In the genomic region with DNA sequence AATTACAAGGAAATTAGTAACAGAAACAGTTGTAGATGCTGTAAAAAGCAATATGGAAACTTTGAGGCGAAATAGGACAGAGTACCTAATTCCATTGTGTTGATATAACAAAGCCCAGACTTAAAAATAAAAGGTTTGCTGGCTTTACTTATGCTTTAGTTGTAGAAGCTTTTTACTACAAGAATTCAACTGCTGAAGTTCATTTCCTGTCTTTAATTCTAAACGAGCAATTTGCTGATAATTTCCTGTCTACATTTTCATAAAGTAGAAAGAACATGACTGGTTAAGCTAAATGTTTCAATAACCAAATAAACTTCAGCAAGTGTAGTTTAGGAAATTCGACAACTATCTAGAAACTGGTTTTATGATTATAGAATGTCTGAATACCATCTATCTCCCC, we compare ENCODE assay signal across 20 cellular contexts.
"Had no signal": no experiment of that assay in that cellular context is flagged by ENCODE, and none has a peak within 500 bp of the region (broad histone marks: within the 10 kb centered on the region; RNA-seq: fewer than 3 reads in every experiment).

No MANE protein-coding gene starts in this region.

- ATAC-seq: activated CD4-positive, CD25-positive, alpha-beta regulatory T cell treated with anti-CD3 and anti-CD28 coated beads, Interleukin-2, amount 50 U/mL, for 24 hours; activated CD8-positive, alpha-beta memory T cell treated with anti-CD3 and anti-CD28 coated beads, Interleukin-2, amount 10 ng/mL, durations not matched to agents 7 days and 5 days; activated CD8-positive, alpha-beta T cell treated with anti-CD3 and anti-CD28 coated beads for 36 hours; body of pancreas; foreskin keratinocyte; naive thymus-derived CD8-positive, alpha-beta T cell; sciatic nerve had no signal

- H3K4me2 ChIP-seq: hepatocyte had no signal

- H3K4me3 ChIP-seq: body of pancreas, hepatocyte, lung, testis had no signal

- H3K4me1 ChIP-seq: foreskin keratinocyte had no signal

- H2AFZ ChIP-seq: hepatocyte had no signal

- H3K27me3 ChIP-seq: body of pancreas, hepatocyte, testis had no signal

- H3K27ac ChIP-seq: body of pancreas, foreskin keratinocyte, hepatocyte, testis, VCaP had no signal

- H3K9me3 ChIP-seq: body of pancreas, testis had no signal

- DNase-seq: activated CD4-positive, alpha-beta T cell treated with anti-CD3 and anti-CD28 coated beads, Interleukin-2, amount 10 ng/mL, durations not matched to agents 24 days and 14 days; activated CD8-positive, alpha-beta memory T cell treated with anti-CD3 and anti-CD28 coated beads, Interleukin-2, amount 10 ng/mL, durations not matched to agents 7 days and 5 days; activated CD8-positive, alpha-beta T cell treated with anti-CD3 and anti-CD28 coated beads for 36 hours; activated effector memory CD4-positive, alpha-beta T cell treated with anti-CD3 and anti-CD28 coated beads, Interleukin-2, amount 50 U/mL, for 16 hours; activated naive CD4-positive, alpha-beta T cell treated with anti-CD3 and anti-CD28 coated beads, Interleukin-2, amount 10 ng/mL, durations not matched to agents 7 days and 5 days; activated T-cell treated with anti-CD3 and anti-CD28 coated beads for 4 hours; body of pancreas; effector CD4-positive, alpha-beta T cell; foreskin keratinocyte; immature natural killer cell; naive thymus-derived CD8-positive, alpha-beta T cell; small intestine; stimulated activated CD4-positive, alpha-beta T cell treated with anti-CD3 and anti-CD28 coated beads, Interleukin-15, amount 100 ng/mL, for 24 hours; stimulated activated naive CD4-positive, alpha-beta T cell; testis had no signal
